Comparison of ENCODE assay signal across 34 cellular contexts in genomic region chr7:140774371-140774770, GRCh38.
"Had no signal": no experiment of that assay in that cellular context is flagged by ENCODE, and none has a peak within 500 bp of the region (broad histone marks: within the 10 kb centered on the region; RNA-seq: fewer than 3 reads in every experiment).

No MANE protein-coding gene starts in this region.

- DNase-seq: activated B cell treated with CpG ODN at 0.5 μM for 24 hours; activated CD4-positive, alpha-beta memory T cell treated with anti-CD3 and anti-CD28 coated beads for 36 hours; activated CD4-positive, alpha-beta T cell treated with anti-CD3 and anti-CD28 coated beads for 4 hours; activated CD4-positive, alpha-beta T cell treated with anti-CD3 and anti-CD28 coated beads, Interleukin-2, amount 50 U/mL, for 1 hour; activated CD4-positive, CD25-positive, alpha-beta regulatory T cell treated with anti-CD3 and anti-CD28 coated beads, Interleukin-2, amount 50 U/mL, for 72 hours; activated CD8-positive, alpha-beta memory T cell treated with anti-CD3 and anti-CD28 coated beads, Interleukin-2, amount 50 U/mL, for 4 hours; activated effector memory CD4-positive, alpha-beta T cell treated with anti-CD3 and anti-CD28 coated beads, Interleukin-2, amount 50 U/mL, for 16 hours; activated naive CD4-positive, alpha-beta T cell; activated naive CD4-positive, alpha-beta T cell treated with anti-CD3 and anti-CD28 coated beads, Interleukin-2, amount 50 U/mL, for 16 hours; activated naive CD8-positive, alpha-beta T cell treated with anti-CD3 and anti-CD28 coated beads for 36 hours; activated T-cell treated with anti-CD3 and anti-CD28 coated beads for 4 hours; activated T-cell treated with anti-CD3 and anti-CD28 coated beads, Interleukin-2, amount 50 U/mL, for 4 hours; amniotic stem cell; aorta; brain microvascular endothelial cell; central memory CD4-positive, alpha-beta T cell; Kasumi-1; MM.1S; MV-4-11; NCI-H1092; NCI-H1436 treated with DMSO at 0.1 percent for 48 hours; NCI-H1694 treated with DMSO at 0.1 percent for 48 hours; NCI-H2029; NCI-H345; NCI-H524 treated with DMSO at 0.1 percent for 48 hours; RPMI8226; SHP77 treated with DMSO at 0.1 percent for 48 hours; SK-N-SH; T-helper 2 cell; T-helper 9 cell had no signal

- H3K9me3 ChIP-seq: SJSA1, SK-N-SH had no signal

- H3K9ac ChIP-seq: SK-N-SH had no signal

- H3K4me3 Mint-ChIP-seq: activated B cell treated with CpG ODN at 0.5 μM for 24 hours; activated CD4-positive, alpha-beta memory T cell treated with anti-CD3 and anti-CD28 coated beads for 36 hours; activated naive CD8-positive, alpha-beta T cell treated with anti-CD3 and anti-CD28 coated beads for 36 hours; activated T-cell treated with anti-CD3 and anti-CD28 coated beads, Interleukin-2, amount 50 U/mL, for 4 hours; activated T-helper 1 cell treated with anti-CD3 and anti-CD28 coated beads, Interleukin-12 subunit alpha, Interleukin-12 subunit beta, Interleukin-2, Interleukin-4 antibody, amounts not matched to agents 30 ng/mL and 10 ng/mL and 1 ng/mL, durations not matched to agents 14 hours and 24 hours and 36 hours had no signal

- H3K27me3 Mint-ChIP-seq: activated B cell treated with CpG ODN at 0.5 μM for 24 hours; activated CD4-positive, alpha-beta memory T cell treated with anti-CD3 and anti-CD28 coated beads for 36 hours; activated naive CD8-positive, alpha-beta T cell treated with anti-CD3 and anti-CD28 coated beads for 36 hours had no signal

- H3K4me3 ChIP-seq: SJSA1 had no signal

- H3K27ac ChIP-seq: brain microvascular endothelial cell, SJSA1, VCaP had no signal

- ATAC-seq: activated T-cell treated with anti-CD3 and anti-CD28 coated beads, Interleukin-2, amount 50 U/mL, for 4 hours; Panc1 had no signal

- H3K27me3 ChIP-seq: brain microvascular endothelial cell, SJSA1 had no signal

- H3K4me1 Mint-ChIP-seq: activated B cell treated with CpG ODN at 0.5 μM for 24 hours; activated naive CD8-positive, alpha-beta T cell treated with anti-CD3 and anti-CD28 coated beads for 36 hours had no signal

- H3K4me1 ChIP-seq: SJSA1 had no signal

- H3K4me2 ChIP-seq: SK-N-SH had no signal

- H3K27ac Mint-ChIP-seq: activated B cell treated with CpG ODN at 0.5 μM for 24 hours; activated CD4-positive, alpha-beta memory T cell treated with anti-CD3 and anti-CD28 coated beads for 36 hours; activated naive CD8-positive, alpha-beta T cell treated with anti-CD3 and anti-CD28 coated beads for 36 hours; activated T-helper 1 cell treated with anti-CD3 and anti-CD28 coated beads, Interleukin-12 subunit alpha, Interleukin-12 subunit beta, Interleukin-2, Interleukin-4 antibody, amounts not matched to agents 30 ng/mL and 10 ng/mL and 1 ng/mL, durations not matched to agents 14 hours and 24 hours and 36 hours had no signal

- H3K9me3 Mint-ChIP-seq: activated B cell treated with CpG ODN at 0.5 μM for 24 hours; activated CD4-positive, alpha-beta memory T cell treated with anti-CD3 and anti-CD28 coated beads for 36 hours; activated naive CD8-positive, alpha-beta T cell treated with anti-CD3 and anti-CD28 coated beads for 36 hours; activated T-cell treated with anti-CD3 and anti-CD28 coated beads, Interleukin-2, amount 50 U/mL, for 4 hours; activated T-helper 1 cell treated with anti-CD3 and anti-CD28 coated beads, Interleukin-12 subunit alpha, Interleukin-12 subunit beta, Interleukin-2, Interleukin-4 antibody, amounts not matched to agents 30 ng/mL and 10 ng/mL and 1 ng/mL, durations not matched to agents 14 hours and 24 hours and 36 hours had no signal

- H3K9me2 ChIP-seq: SK-N-SH had no signal
